ENCODE assay signal across 18 cellular contexts in the genomic region with DNA sequence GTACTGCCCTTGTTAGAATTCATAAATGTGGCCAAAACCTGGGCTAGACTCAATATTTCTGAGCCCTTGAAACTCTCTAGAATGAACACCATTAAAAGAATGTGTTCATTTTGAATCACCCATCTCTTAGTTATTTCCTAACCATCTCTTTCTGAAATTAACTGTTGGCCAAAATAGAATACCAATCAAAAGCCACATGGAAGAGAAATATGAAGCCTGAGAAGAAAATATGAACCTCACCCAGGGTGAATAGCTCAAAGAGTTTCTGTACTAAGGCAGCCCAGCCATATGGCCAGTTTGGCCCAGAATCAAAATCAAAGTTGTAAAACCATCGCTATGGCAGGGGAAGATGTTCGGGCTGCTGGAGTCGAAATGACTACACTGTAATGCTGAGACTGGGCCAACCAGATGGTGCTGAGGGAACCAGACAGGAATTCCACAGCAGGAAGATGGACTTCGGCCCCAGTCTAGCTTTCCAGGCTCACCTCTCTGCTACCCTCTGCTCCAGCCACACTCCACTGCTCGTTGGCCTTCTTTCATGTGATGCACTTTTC.
DNase-seq lines count a peak whose midpoint lies in the region; ATAC-seq and TF ChIP-seq lines count a peak whose summit lies in the region.
"Had no signal": no experiment of that assay in that cellular context is flagged by ENCODE, and none has a peak within 500 bp of the region (broad histone marks: within the 10 kb centered on the region; RNA-seq: fewer than 3 reads in every experiment).

No MANE protein-coding gene starts in this region.

- in situ Hi-C loops in gastrocnemius medialis (cut with MboI; ENCODE audit: low sequenced_read_pairs in 4 of 4): loop anchor here in 3 of 4 donors (25.0 kb wide), 1 partner anchor 690 kb away; no protein-coding TSS in a partner anchor

- no peak for TF ChIP-seq POLR2A in gastrocnemius medialis (IDR thresholded peaks at IDR 0.05)

- no peaks in the 10 kb centered on the region for H3K4me1 ChIP-seq in psoas muscle
- H3K4me1 ChIP-seq in gastrocnemius medialis: no peaks in the 10 kb centered on the region
- H3K4me1 ChIP-seq: breast epithelium had no signal

- no peak for TF ChIP-seq CTCF in fibroblast of pulmonary artery (IDR thresholded peaks at IDR 0.05; ENCODE audit: low read length, missing control alignments)
- no peak for TF ChIP-seq CTCF in psoas muscle (IDR thresholded peaks at IDR 0.05)
- no peak for TF ChIP-seq CTCF in gastrocnemius medialis (IDR thresholded peaks at IDR 0.05 in 4 of 5, conservative IDR thresholded peaks at IDR 0.05 in 1 of 5)

- H3K4me3 ChIP-seq in fibroblast of pulmonary artery (replicated peaks; ENCODE audit: low read depth, low read length): no peak overlapping the region
- H3K4me3 ChIP-seq in psoas muscle: no peak overlapping the region
- H3K4me3 ChIP-seq in gastrocnemius medialis: no peak overlapping the region
- H3K4me3 ChIP-seq: breast epithelium, GM12878 had no signal

- ATAC-seq in psoas muscle (peak in 3 of 4 donors; percentile 23 to 58 (median 27)), HG03159 (IDR thresholded peaks at IDR 0.05; ENCODE audit: unreplicated experiment) (no peak), GM21423 (IDR thresholded peaks at IDR 0.05; ENCODE audit: unreplicated experiment) (no peak), gastrocnemius medialis (no peak)
- ATAC-seq: GM12878; stimulated activated naive B cell treated with anti-CD40 and anti-IgM and Interleukin-4, amounts not matched to agents 10 μg/mL and 1 μg/mL and 100 μg/mL, for 72 hours had no signal

- DNase-seq in ELR (ENCODE audit: low read depth) (peak; percentile 16), NCI-H524 (lab: John Stamatoyannopoulos, UW) (peak; percentile 82 to 93), fibroblast of pulmonary artery (ENCODE audit: low read depth) (peak; percentile 80), psoas muscle (peak; percentile 30 to 51), gastrocnemius medialis (no peak), NCI-H187 treated with DMSO at 0.1 percent for 48 hours (lab: John Stamatoyannopoulos, UW) (no peak)
- DNase-seq: activated T-cell treated with anti-CD3 and anti-CD28 coated beads, Interleukin-2, amount 50 U/mL, for 24 hours; COR-L47; islet precursor cell; NCI-H526; stimulated activated CD4-positive, alpha-beta T cell treated with anti-CD3 and anti-CD28 coated beads, Interleukin-1b, Interleukin-23, amount 100 ng/mL, for 48 hours; stimulated activated naive B cell treated with anti-CD40 and anti-IgM and Interleukin-4, amounts not matched to agents 10 μg/mL and 1 μg/mL and 100 μg/mL, for 72 hours; WERI-Rb-1 had no signal

- H3K27ac ChIP-seq in psoas muscle (no peak overlapping the region), gastrocnemius medialis (no peak overlapping the region)
- H3K27ac ChIP-seq: breast epithelium, epithelial cell of prostate, WERI-Rb-1 had no signal

- whole genome bisulfite sequencing in psoas muscle, 3 donors: 22 to 41% (median 24%) methylated on average over 5 of the region's 5 CpGs

- H3K36me3 ChIP-seq in psoas muscle (ENCODE audit: insufficient read depth in 1 of 2, low read depth in 1 of 2): no peaks in the 10 kb centered on the region
- H3K36me3 ChIP-seq in gastrocnemius medialis: no peaks in the 10 kb centered on the region
- H3K36me3 ChIP-seq: breast epithelium, WERI-Rb-1 had no signal

- H3K27me3 ChIP-seq in psoas muscle (ENCODE audit: insufficient read depth in 3 of 3, low read length in 2 of 3) (peaks cover 0 to 3% (median 0%) of the 10 kb centered on the region in 3 donors), gastrocnemius medialis (no peaks in the 10 kb centered on the region)

- intact Hi-C loops in psoas muscle (cut with DNase I): no loop called here
- intact Hi-C loops in gastrocnemius medialis (cut with DNase I; ENCODE audit: low total_unique reads): no loop called here

- H3K9me3 ChIP-seq in psoas muscle (no peaks in the 10 kb centered on the region), gastrocnemius medialis (no peaks in the 10 kb centered on the region)
- H3K9me3 ChIP-seq: breast epithelium had no signal

Comparison
In these comparisons a context has a peak if more than half of its experiments do, and no peak if none do; other contexts are left out.
1. DNase-seq: peak in ELR (single experiment), NCI-H524 (2 of 2), fibroblast of pulmonary artery (single experiment) and psoas muscle (2 of 2); none in gastrocnemius medialis (0 of 2) and NCI-H187 treated with DMSO at 0.1 percent for 48 hours (single experiment).
2. ATAC-seq: peak in psoas muscle (3 of 4); none in HG03159 (single experiment), GM21423 (single experiment) and gastrocnemius medialis (0 of 2).